Comparison of ENCODE assay signal across 16 cellular contexts in genomic region chr11:15195454-15196200, GRCh38.
DNase-seq lines count a peak whose midpoint lies in the region; ATAC-seq, FAIRE-seq and TF ChIP-seq lines count a peak whose summit lies in the region.
"Had no signal": no experiment of that assay in that cellular context is flagged by ENCODE, and none has a peak within 500 bp of the region (broad histone marks: within the 10 kb centered on the region; RNA-seq: fewer than 3 reads in every experiment).

No MANE protein-coding gene starts in this region.

- H3K27me3 Mint-ChIP-seq in effector memory CD8-positive, alpha-beta T cell, result peaks cover 13 to 44% of the 10 kb centered on the region in 2 donors

- H3K27ac ChIP-seq in Panc1 (ENCODE audit: low read length), result no peak overlapping the region

- DNase-seq in GM19239 (ENCODE audit: insufficient read length, low spot score) (no peak), Panc1 (ENCODE audit: low read depth, low spot score) (no peak), kidney glomerular epithelial cell (lab: John Stamatoyannopoulos, UW) (peak; percentile 50), renal cortical epithelial cell (ENCODE audit: low read depth) (peak; percentile 87), NCI-H146 (lab: John Stamatoyannopoulos, UW) (no peak), NCI-H524 treated with DMSO at 0.1 percent for 48 hours (lab: John Stamatoyannopoulos, UW) (no peak)
- DNase-seq in effector memory CD8-positive, alpha-beta T cell, result no peak
- DNase-seq: activated CD4-positive, alpha-beta T cell treated with anti-CD3 and anti-CD28 coated beads, Interleukin-2, amount 50 U/mL, for 4 hours; activated naive CD4-positive, alpha-beta T cell treated with anti-CD3 and anti-CD28 coated beads, Interleukin-2, amount 10 ng/mL, durations not matched to agents 7 days and 5 days; GF-D8; left cardiac atrium; NCI-H1694 treated with DMSO at 0.1 percent for 48 hours; stimulated activated CD4-positive, alpha-beta T cell treated with anti-CD3 and anti-CD28 coated beads, Interleukin-4, amount 100 ng/mL, for 4 hours had no signal

- no peak overlapping the region for H3K4me3 ChIP-seq in Panc1 (ENCODE audit: low read depth in 2 of 2, low read length in 2 of 2)

- H3K36me3 Mint-ChIP-seq in effector memory CD8-positive, alpha-beta T cell (ENCODE audit: insufficient read depth), result no peaks in the 10 kb centered on the region
- H3K36me3 Mint-ChIP-seq: activated naive CD4-positive, alpha-beta T cell treated with anti-CD3 and anti-CD28 coated beads, Interleukin-2, amount 10 ng/mL, durations not matched to agents 7 days and 5 days had no signal

- CTCF ChIA-PET in Panc1 (lab: Charles Lee), result no interaction called here

- POLR2A ChIA-PET in Panc1 (lab: Charles Lee), result no interaction called here

- peak; percentile 78 for FAIRE-seq in GM19239 (lab: Jason Lieb, UNC)
- FAIRE-seq: GM12891, HTR-8/SVneo had no signal

- H3K9me3 Mint-ChIP-seq in effector memory CD8-positive, alpha-beta T cell, result no peaks in the 10 kb centered on the region
- H3K9me3 Mint-ChIP-seq: activated naive CD4-positive, alpha-beta T cell treated with anti-CD3 and anti-CD28 coated beads, Interleukin-2, amount 10 ng/mL, durations not matched to agents 7 days and 5 days had no signal

- no peak for TF ChIP-seq CTCF in Panc1 (IDR thresholded peaks at IDR 0.05)

- no peaks in the 10 kb centered on the region for H3K4me1 ChIP-seq in Panc1 (ENCODE audit: control insufficient read depth, insufficient read depth, low read length)

- no peak overlapping the region for H3K4me3 Mint-ChIP-seq in effector memory CD8-positive, alpha-beta T cell
- H3K4me3 Mint-ChIP-seq: activated naive CD4-positive, alpha-beta T cell treated with anti-CD3 and anti-CD28 coated beads, Interleukin-2, amount 10 ng/mL, durations not matched to agents 7 days and 5 days had no signal

- no peaks in the 10 kb centered on the region for H3K9me3 ChIP-seq in Panc1 (ENCODE audit: control insufficient read depth, insufficient read depth, low read depth, low read length)

- H3K27me3 ChIP-seq in Panc1 (ENCODE audit: control insufficient read depth, insufficient read depth, low read length), result no peaks in the 10 kb centered on the region

- BruUV-seq in Panc1 (replicated peaks; lab: Mats Ljungman, UMichigan), result no TSS peak

- intact Hi-C loops in Panc1 (cut with micrococcal nuclease; ENCODE audit: unreplicated experiment), result no loop called here

- in situ Hi-C loops in Panc1 (cut with HindIII; ENCODE audit: low pct_unique_long_range_greater_than_20kb, low sequenced_read_pairs), result no loop called here

- no peaks in the 10 kb centered on the region for H3K36me3 ChIP-seq in Panc1 (ENCODE audit: control insufficient read depth, insufficient read depth, low read length)

- no peaks in the 10 kb centered on the region for H3K4me1 Mint-ChIP-seq in effector memory CD8-positive, alpha-beta T cell (ENCODE audit: low read depth in 2 of 2)
- H3K4me1 Mint-ChIP-seq: activated naive CD4-positive, alpha-beta T cell treated with anti-CD3 and anti-CD28 coated beads, Interleukin-2, amount 10 ng/mL, durations not matched to agents 7 days and 5 days had no signal

- ATAC-seq in Panc1, result peak; percentile 76
- no peak for ATAC-seq in effector memory CD8-positive, alpha-beta T cell (replicated peaks)
- ATAC-seq: left cardiac atrium, Right ventricle myocardium inferior had no signal

- H3K27ac Mint-ChIP-seq in effector memory CD8-positive, alpha-beta T cell, result no peak overlapping the region
- H3K27ac Mint-ChIP-seq: activated naive CD4-positive, alpha-beta T cell treated with anti-CD3 and anti-CD28 coated beads, Interleukin-2, amount 10 ng/mL, durations not matched to agents 7 days and 5 days had no signal

Comparison
In these comparisons a context has a peak if more than half of its experiments do, and no peak if none do; other contexts are left out.
1. DNase-seq: peak in kidney glomerular epithelial cell (single experiment) and renal cortical epithelial cell (single experiment); none in GM19239 (single experiment), Panc1 (single experiment), effector memory CD8-positive, alpha-beta T cell (0 of 3), NCI-H146 (single experiment) and NCI-H524 treated with DMSO at 0.1 percent for 48 hours (single experiment).